In genomic region chr14:105860615-105861580, GRCh38 we compare ENCODE assay signal across 11 cellular contexts.
DNase-seq lines count a peak whose midpoint lies in the region; ATAC-seq and TF ChIP-seq lines count a peak whose summit lies in the region.
"Had no signal": no experiment of that assay in that cellular context is flagged by ENCODE, and none has a peak within 500 bp of the region (broad histone marks: within the 10 kb centered on the region; RNA-seq: fewer than 3 reads in every experiment).

No MANE protein-coding gene starts in this region.

- peak overlapping the region; percentile 100 for H3K9ac ChIP-seq in OCI-LY3 (ENCODE audit: low read length)

- ATAC-seq in central memory CD8-positive, alpha-beta T cell (replicated peaks; ENCODE audit: extremely low read depth, poor library complexity, severe bottlenecking), result no peak
- ATAC-seq in GM21576 (IDR thresholded peaks at IDR 0.05; ENCODE audit: unreplicated experiment) (no peak), GM19467 (IDR thresholded peaks at IDR 0.05; ENCODE audit: unreplicated experiment) (no peak)

- H3K4me1 ChIP-seq in OCI-LY3 (ENCODE audit: low read length) (peaks cover 17% of the 10 kb centered on the region), spleen (peaks cover 0 to 18% (median 8%) of the 10 kb centered on the region in 6 donors)

- no peaks in the 10 kb centered on the region for H3K27me3 Mint-ChIP-seq in central memory CD8-positive, alpha-beta T cell
- peaks cover 48% of the 10 kb centered on the region for H3K27me3 Mint-ChIP-seq in Calu3 (ENCODE audit: unreplicated experiment)

- peak overlapping the region; percentile 27 for H3K4me3 Mint-ChIP-seq in central memory CD8-positive, alpha-beta T cell
- no peak overlapping the region for H3K4me3 Mint-ChIP-seq in Calu3 (ENCODE audit: low read depth, unreplicated experiment)

- CTCF ChIA-PET in Calu3 (lab: Charles Lee), result no interaction called here

- H3K27ac Mint-ChIP-seq in central memory CD8-positive, alpha-beta T cell (ENCODE audit: low read depth), result peak overlapping the region; percentile 65
- H3K27ac Mint-ChIP-seq in Calu3 (ENCODE audit: unreplicated experiment), result no peak overlapping the region

- no TSS peak for BruUV-seq in Calu3 (replicated peaks; lab: Mats Ljungman, UMichigan)

- peaks cover 83% of the 10 kb centered on the region for H3K79me2 ChIP-seq in OCI-LY3 (ENCODE audit: low read length)

- peaks cover 12% of the 10 kb centered on the region for H3K36me3 Mint-ChIP-seq in central memory CD8-positive, alpha-beta T cell (ENCODE audit: insufficient read depth)
- no peaks in the 10 kb centered on the region for H3K36me3 Mint-ChIP-seq in Calu3 (ENCODE audit: insufficient read depth, unreplicated experiment)

- TF ChIP-seq POLR2A in spleen (IDR thresholded peaks at IDR 0.05), result peak in 1 of 3 donors; percentile 7

- no peak for DNase-seq in central memory CD8-positive, alpha-beta T cell (ENCODE audit: low spot score in 2 of 2)
- DNase-seq in spleen, result peak; percentile 82
- DNase-seq in HPDE6-E6E7 (ENCODE audit: extremely low spot score), result no peak
- DNase-seq in Calu3, result no peak
- DNase-seq: IMR-90, NCI-H446 treated with DMSO at 0.1 percent for 48 hours had no signal

- no peaks in the 10 kb centered on the region for H3K9me3 Mint-ChIP-seq in central memory CD8-positive, alpha-beta T cell
- no peaks in the 10 kb centered on the region for H3K9me3 Mint-ChIP-seq in Calu3 (ENCODE audit: low read depth, unreplicated experiment)

- H3K4me3 ChIP-seq in GM12875 (ENCODE audit: low read depth, low read length) (peak overlapping the region; percentile 85), OCI-LY3 (ENCODE audit: low read length) (peak overlapping the region; percentile 99), spleen (peak overlapping the region; percentile 37 to 83 (median 46))

- WGBS in spleen, 5 donors, result 31 to 58% (median 50%) methylated on average over 22 of the region's 22 CpGs

- TF ChIP-seq CTCF in GM12875 (IDR thresholded peaks at IDR 0.05; ENCODE audit: borderline replicate concordance, insufficient read depth, low read depth, low read length) (no peak), OCI-LY3 (IDR thresholded peaks at IDR 0.05; ENCODE audit: low read depth, low read length) (no peak), spleen (IDR thresholded peaks at IDR 0.05 in 8 of 11, conservative IDR thresholded peaks at IDR 0.05 in 3 of 11) (no peak), Calu3 (IDR thresholded peaks at IDR 0.05; ENCODE audit: unreplicated experiment) (no peak)

- H3K27ac ChIP-seq in OCI-LY3 (ENCODE audit: low read length) (peak overlapping the region; percentile 98), spleen (peak overlapping the region; percentile 63 to 93 (median 88))
- H3K27ac ChIP-seq: epithelial cell of prostate had no signal

- H3K4me2 ChIP-seq in OCI-LY3 (ENCODE audit: low read length), result peak overlapping the region; percentile 92

- peaks cover 13% of the 10 kb centered on the region; the same call in 1 of the 2 replicates for H3K9me3 ChIP-seq in OCI-LY3 (ENCODE audit: insufficient read depth, low read length)
- no peaks in the 10 kb centered on the region for H3K9me3 ChIP-seq in spleen

- H3K4me1 Mint-ChIP-seq in central memory CD8-positive, alpha-beta T cell, result peaks cover 33% of the 10 kb centered on the region
- H3K4me1 Mint-ChIP-seq in Calu3 (ENCODE audit: low read depth, unreplicated experiment), result no peaks in the 10 kb centered on the region

- no peak overlapping the region for H2AFZ ChIP-seq in OCI-LY3 (ENCODE audit: low read depth, low read length)

- H3K27me3 ChIP-seq in OCI-LY3 (ENCODE audit: low read depth, low read length) (no peaks in the 10 kb centered on the region), spleen (replicated peaks in 1 of 7) (peaks cover 0 to 40% (median 0%) of the 10 kb centered on the region in 7 donors)

- H4K20me1 ChIP-seq in OCI-LY3 (ENCODE audit: insufficient read depth, low read length), result no peaks in the 10 kb centered on the region

- H3K36me3 ChIP-seq in OCI-LY3 (replicated peaks; ENCODE audit: low read depth, low read length) (peaks cover 41% of the 10 kb centered on the region), spleen (peaks cover 0 to 30% (median 0%) of the 10 kb centered on the region in 6 donors)

- intact Hi-C loops in spleen (cut with DNase I; ENCODE audit: low total_unique reads), result no loop called here
- intact Hi-C loops in Calu3 (cut with micrococcal nuclease; ENCODE audit: unreplicated experiment), result no loop called here

Comparison
In these comparisons a context has a peak if more than half of its experiments do, and no peak if none do; other contexts are left out.
1. H3K4me3 ChIP-seq: peak in every context shown above with its lines; median percentile 99 in OCI-LY3; 85 in GM12875; 46 in spleen.